18 cellular contexts compared by ENCODE assay signal in the genomic region with DNA sequence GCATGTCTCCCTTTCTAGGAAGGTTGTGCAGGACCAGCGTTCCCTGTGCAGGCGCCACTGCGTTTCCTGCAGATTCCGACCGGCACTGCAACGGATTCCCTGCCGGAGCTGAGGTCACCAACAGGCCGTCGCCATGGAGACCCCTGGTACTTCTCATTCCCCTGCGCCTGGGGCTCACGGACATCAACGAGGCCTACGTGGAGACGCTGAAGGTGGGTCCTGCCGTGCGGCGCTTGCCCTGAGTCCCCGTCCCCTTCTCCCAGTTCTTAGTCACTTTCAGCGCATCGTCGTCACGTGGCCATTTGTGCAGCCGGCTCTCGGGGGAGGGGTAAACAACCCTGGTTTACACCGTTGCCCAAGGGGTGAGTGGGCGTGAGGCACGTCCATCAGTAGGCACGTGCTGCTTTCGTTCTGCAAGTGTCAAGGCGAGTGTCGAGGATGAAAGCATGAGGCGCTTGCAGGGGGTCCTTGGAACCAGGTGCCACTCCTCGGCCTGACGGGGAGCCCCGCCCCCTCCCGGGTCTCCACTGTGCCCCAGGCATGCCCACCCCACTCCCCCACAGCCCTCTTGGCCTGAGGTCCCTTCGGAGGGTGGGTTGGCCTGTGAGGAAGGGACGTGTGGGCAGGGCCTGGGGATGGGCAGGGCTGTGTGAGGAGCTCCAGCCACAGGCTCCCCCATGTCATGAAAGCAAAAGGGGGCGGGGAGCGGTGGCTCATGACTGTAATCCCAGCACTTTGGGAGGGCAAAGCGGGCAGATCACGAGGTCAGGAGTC. TPM values are rescaled to one million over a fixed set of nuclear protein-coding genes. Genes with fewer than 3 reads are reported as not detected.
DNase-seq lines count a peak whose midpoint lies in the region; ATAC-seq and FAIRE-seq lines count a peak whose summit lies in the region.
"Had no signal": no experiment of that assay in that cellular context is flagged by ENCODE, and none has a peak within 500 bp of the region (broad histone marks: within the 10 kb centered on the region; RNA-seq: fewer than 3 reads in every experiment).

No MANE protein-coding gene starts in this region.

- FAIRE-seq in urothelium cell line (lab: Jason Lieb, UNC) = no peak
- FAIRE-seq: A549, GM12891, pancreas, RCC 7860 had no signal

- peak; percentile 50 for DNase-seq in Right ventricle myocardium inferior (ENCODE audit: missing footprints)
- no peak for DNase-seq in cardiac septum (ENCODE audit: low spot score)
- peak; percentile 50 for DNase-seq in iPS-NIHi11 (ENCODE audit: low spot score)
- no peak for DNase-seq in urothelium cell line (ENCODE audit: low spot score)
- DNase-seq: activated CD4-positive, alpha-beta T cell treated with anti-CD3 and anti-CD28 coated beads for 1 hour; activated T-cell treated with anti-CD3 and anti-CD28 coated beads for 4 hours; HFFc6; Karpas-422; midbrain; NCI-H1694; pancreas; substantia nigra had no signal

- peaks cover 6% of the 10 kb centered on the region for H3K4me1 Mint-ChIP-seq in stimulated activated memory B cell treated with anti-CD40 and anti-IgM and Interleukin-4, amounts not matched to agents 10 μg/mL and 1 μg/mL and 100 μg/mL, for 72 hours

- H3K27me3 Mint-ChIP-seq in stimulated activated memory B cell treated with anti-CD40 and anti-IgM and Interleukin-4, amounts not matched to agents 10 μg/mL and 1 μg/mL and 100 μg/mL, for 72 hours = no peaks in the 10 kb centered on the region
- H3K27me3 Mint-ChIP-seq: dendritic cell treated with granulocyte-macrophage colony-stimulating factor and Interleukin-4, amounts not matched to agents 40 ng/mL and 50 ng/mL, for 4 days had no signal

- no peaks in the 10 kb centered on the region for H3K9me3 Mint-ChIP-seq in stimulated activated memory B cell treated with anti-CD40 and anti-IgM and Interleukin-4, amounts not matched to agents 10 μg/mL and 1 μg/mL and 100 μg/mL, for 72 hours
- H3K9me3 Mint-ChIP-seq: dendritic cell treated with granulocyte-macrophage colony-stimulating factor and Interleukin-4, amounts not matched to agents 40 ng/mL and 50 ng/mL, for 4 days; HFFc6 had no signal

- peaks cover 48% of the 10 kb centered on the region for H3K36me3 Mint-ChIP-seq in stimulated activated memory B cell treated with anti-CD40 and anti-IgM and Interleukin-4, amounts not matched to agents 10 μg/mL and 1 μg/mL and 100 μg/mL, for 72 hours

- no peak overlapping the region for H3K4me3 Mint-ChIP-seq in stimulated activated memory B cell treated with anti-CD40 and anti-IgM and Interleukin-4, amounts not matched to agents 10 μg/mL and 1 μg/mL and 100 μg/mL, for 72 hours
- H3K4me3 Mint-ChIP-seq: dendritic cell treated with granulocyte-macrophage colony-stimulating factor and Interleukin-4, amounts not matched to agents 40 ng/mL and 50 ng/mL, for 4 days; HFFc6 had no signal

- ATAC-seq in Right ventricle myocardium inferior (no peak), HG03520 (IDR thresholded peaks at IDR 0.05; ENCODE audit: unreplicated experiment) (no peak)
- ATAC-seq in stimulated activated memory B cell treated with anti-CD40 and anti-IgM and Interleukin-4, amounts not matched to agents 10 μg/mL and 1 μg/mL and 100 μg/mL, for 72 hours = peak; percentile 34
- ATAC-seq: pancreas had no signal

- H3K27ac Mint-ChIP-seq in stimulated activated memory B cell treated with anti-CD40 and anti-IgM and Interleukin-4, amounts not matched to agents 10 μg/mL and 1 μg/mL and 100 μg/mL, for 72 hours = no peak overlapping the region
- H3K27ac Mint-ChIP-seq: dendritic cell treated with granulocyte-macrophage colony-stimulating factor and Interleukin-4, amounts not matched to agents 40 ng/mL and 50 ng/mL, for 4 days had no signal

- intact Hi-C loops in Right ventricle myocardium inferior (cut with DNase I) (no loop called here), cardiac septum (cut with DNase I) (no loop called here)

RNA-seq across cellular contexts. Expression of a gene that starts 19.8 kb away (rescaled TPM):
- total RNA-seq in Right ventricle myocardium inferior (11.1 TPM), cardiac septum (10.5 TPM)

RNA-seq across cellular contexts. Expression of a gene that starts 29.3 kb away (rescaled TPM):
- total RNA-seq in Right ventricle myocardium inferior (43.3 TPM), cardiac septum (46.4 TPM)

RNA-seq across cellular contexts. Expression of a gene that starts 29.9 kb away (rescaled TPM):
- total RNA-seq in Right ventricle myocardium inferior (83.2 TPM), cardiac septum (73.2 TPM)

RNA-seq across cellular contexts. Expression of a gene that starts 35.0 kb away (rescaled TPM):
- 16.5 TPM for total RNA-seq in Right ventricle myocardium inferior
- total RNA-seq in cardiac septum = 14.9 TPM

Comparison
In these comparisons a context has a peak if more than half of its experiments do, and no peak if none do; other contexts are left out.
1. DNase-seq: peak in Right ventricle myocardium inferior (single experiment) and iPS-NIHi11 (single experiment); none in cardiac septum (single experiment) and urothelium cell line (single experiment).